Comparison of ENCODE assay signal across 8 cellular contexts in genomic region chr17:82242977-82243647, GRCh38. TPM values are rescaled to one million over a fixed set of nuclear protein-coding genes. Genes with fewer than 3 reads are reported as not detected.
A peak's percentile ranks its signal among the peaks of the same experiment; 100 is the strongest.
DNase-seq lines count a peak whose midpoint lies in the region; ATAC-seq and TF ChIP-seq lines count a peak whose summit lies in the region.

No MANE protein-coding gene starts in this region.

- no peak overlapping the region for H3K4me3 ChIP-seq in lung

- H3K27ac ChIP-seq in lung (ENCODE audit: low read depth in 1 of 2, low read length in 1 of 2) = peak overlapping the region in 1 of 2 donors; percentile 70

- H3K4me1 ChIP-seq in lung (ENCODE audit: control insufficient read depth in 2 of 2, insufficient read depth in 2 of 2, low read length in 2 of 2) = peaks cover 26 to 42% of the 10 kb centered on the region in 2 donors

- POLR2A ChIA-PET in GM10248 (lab: Yijun Ruan, JAX) = no interaction called here

- 56 to 59% methylated on average over 29 of the region's 29 CpGs for WGBS in lung, 2 donors

- TF ChIP-seq CTCF in lung (IDR thresholded peaks at IDR 0.05; ENCODE audit: control extremely low read depth, extremely low read depth) (no peak), GM10248 (IDR thresholded peaks at IDR 0.05; ENCODE audit: control extremely low read depth, extremely low read depth, low read depth, missing control alignments) (no peak)

- H3K9me3 ChIP-seq in lung (ENCODE audit: control insufficient read depth in 2 of 2, insufficient read depth in 1 of 2, low read length in 1 of 2) = no peaks in the 10 kb centered on the region

- peak; percentile 85 for DNase-seq in Right ventricle myocardium inferior (ENCODE audit: missing footprints)
- DNase-seq in cardiac septum (ENCODE audit: low spot score) = no peak
- peak; percentile 27 to 33 for DNase-seq in cerebellar nuclear complex (lab: John Stamatoyannopoulos, UW)
- DNase-seq in lung (ENCODE audit: low spot score) = peak; percentile 90
- DNase-seq in GF-D8 (lab: John Stamatoyannopoulos, UW) = no peak
- no peak for DNase-seq in SHP77 treated with DMSO at 0.1 percent for 48 hours (lab: John Stamatoyannopoulos, UW)
- no peak for DNase-seq in GM10248 (ENCODE audit: extremely low spot score)

- H3K27me3 ChIP-seq in lung (ENCODE audit: control insufficient read depth, insufficient read depth) = no peaks in the 10 kb centered on the region

- peaks cover 0 to 65% of the 10 kb centered on the region in 2 donors for H3K36me3 ChIP-seq in lung (ENCODE audit: control insufficient read depth in 2 of 2, insufficient read depth in 2 of 2, low read length in 2 of 2)

- intact Hi-C loops in Right ventricle myocardium inferior (cut with DNase I) = loop anchor here (2.0 kb wide), 1 partner anchor 50 kb away; no protein-coding TSS in a partner anchor
- intact Hi-C loops in cardiac septum (cut with DNase I) = no loop called here

- peak; percentile 44 for ATAC-seq in Right ventricle myocardium inferior
- ATAC-seq in lung (ENCODE audit: insufficient read depth, low FRiP score) = no peak
- ATAC-seq in GM19463 (IDR thresholded peaks at IDR 0.05; ENCODE audit: unreplicated experiment) = no peak

- CTCF ChIA-PET in GM10248 (lab: Yijun Ruan, JAX) = interaction anchor here (1.0 to 2.1 kb wide), 4 partner anchors 15 to 213 kb away, joined by 3 to 8 read pairs (median 4); no protein-coding TSS in a partner anchor

RNA-seq across cellular contexts. Expression of gene SLC16A3, which starts 14.3 kb away (rescaled TPM):
- total RNA-seq in Right ventricle myocardium inferior (10.4 TPM), cardiac septum (20.7 TPM), lung (100 to 1,000 TPM in 1 of 2 donors, 10 to 100 TPM in 1; 31.0 to 154 TPM)
- polyA plus RNA-seq in lung = 100 to 1,000 TPM in 1 of 2 donors, 10 to 100 TPM in 1; 33.2 to 309 TPM

RNA-seq across cellular contexts. Expression of gene CSNK1D, which starts 30.4 kb away (rescaled TPM):
- total RNA-seq in Right ventricle myocardium inferior (62.6 TPM), cardiac septum (80.9 TPM), lung (100 to 1,000 TPM in 1 of 2 donors, 10 to 100 TPM in 1; 72.7 to 160 TPM)
- 100 to 1,000 TPM; 110 to 137 TPM for polyA plus RNA-seq in lung

RNA-seq across cellular contexts. Expression of gene CCDC57, which starts 30.5 kb away (rescaled TPM):
- total RNA-seq in Right ventricle myocardium inferior = 7.9 TPM
- total RNA-seq in cardiac septum = 10.6 TPM
- 10 to 100 TPM; 33.2 to 89.4 TPM for total RNA-seq in lung
- 100 to 1,000 TPM in 1 of 2 donors, 10 to 100 TPM in 1; 60.4 to 128 TPM for polyA plus RNA-seq in lung

Comparison
In these comparisons a context has a peak if more than half of its experiments do, and no peak if none do; other contexts are left out.
1. DNase-seq: peak in Right ventricle myocardium inferior (single experiment), cerebellar nuclear complex (2 of 2) and lung (single experiment); none in cardiac septum (single experiment), GF-D8 (single experiment), SHP77 treated with DMSO at 0.1 percent for 48 hours (single experiment) and GM10248 (single experiment).